Comparison of ENCODE assay signal across 1 cellular context in the genomic region with DNA sequence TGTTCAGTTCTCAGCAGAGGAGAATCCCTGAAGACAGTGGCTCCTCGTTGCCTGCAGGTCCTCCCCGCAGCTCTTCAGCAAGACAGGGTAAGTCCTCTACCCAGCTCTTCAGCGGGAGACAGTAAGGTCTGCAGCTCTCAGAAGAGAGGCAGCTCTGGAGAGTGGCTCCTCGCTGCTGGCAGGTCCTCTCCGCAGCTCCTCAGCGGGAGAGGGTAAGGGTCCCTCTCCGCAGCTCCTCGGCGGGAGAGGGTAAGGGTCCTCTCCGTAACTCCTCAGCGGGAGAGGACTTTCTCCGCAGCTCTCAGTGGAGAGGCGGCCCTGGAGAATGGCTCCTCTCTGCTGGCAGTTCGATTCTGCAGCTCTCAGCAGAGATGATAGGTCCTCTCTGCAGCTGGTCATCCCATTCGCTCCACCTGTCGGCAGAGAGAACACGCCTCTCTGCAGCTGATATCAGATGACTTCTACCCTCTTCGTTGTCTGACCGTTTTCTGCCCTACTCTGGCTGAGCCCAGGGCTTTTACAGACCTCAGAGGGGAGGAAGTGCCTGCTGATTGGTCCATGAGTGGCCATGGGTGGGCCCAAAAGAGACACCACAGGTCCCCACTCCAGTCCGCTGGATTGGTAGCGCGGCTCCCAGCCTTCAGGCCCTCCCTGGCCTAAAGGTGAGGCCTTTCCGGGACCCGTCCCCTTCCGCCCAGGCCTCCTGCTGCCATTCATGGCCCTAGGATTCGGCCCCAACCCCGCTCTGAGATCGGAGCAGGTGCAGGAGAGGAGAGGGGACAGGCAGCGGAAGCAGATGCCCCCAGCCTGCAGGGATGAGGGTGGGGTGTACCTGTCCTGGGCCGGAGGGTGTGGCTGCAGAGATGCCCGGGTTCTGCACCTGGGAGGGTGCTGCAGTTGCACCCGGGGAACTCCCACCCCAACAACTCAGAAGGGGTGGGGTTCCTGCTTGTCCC.
TF ChIP-seq lines count a peak whose summit lies in the region.

No MANE protein-coding gene starts in this region.

TF ChIP-seq in WTC11, 78 proteins besides CTCF, POLR2A, EP300 and RAD21 (continued from another document and continues in another):
- TF ChIP-seq, protein P1, sequence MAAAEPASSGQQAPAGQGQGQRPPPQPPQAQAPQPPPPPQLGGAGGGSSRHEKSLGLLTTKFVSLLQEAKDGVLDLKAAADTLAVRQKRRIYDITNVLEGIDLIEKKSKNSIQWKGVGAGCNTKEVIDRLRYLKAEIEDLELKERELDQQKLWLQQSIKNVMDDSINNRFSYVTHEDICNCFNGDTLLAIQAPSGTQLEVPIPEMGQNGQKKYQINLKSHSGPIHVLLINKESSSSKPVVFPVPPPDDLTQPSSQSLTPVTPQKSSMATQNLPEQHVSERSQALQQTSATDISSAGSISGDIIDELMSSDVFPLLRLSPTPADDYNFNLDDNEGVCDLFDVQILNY (CRISPR knock-in tag; IDR thresholded peaks at IDR 0.05), result no peak; the same call in 1 of the 2 replicates
- TF ChIP-seq, protein P2, sequence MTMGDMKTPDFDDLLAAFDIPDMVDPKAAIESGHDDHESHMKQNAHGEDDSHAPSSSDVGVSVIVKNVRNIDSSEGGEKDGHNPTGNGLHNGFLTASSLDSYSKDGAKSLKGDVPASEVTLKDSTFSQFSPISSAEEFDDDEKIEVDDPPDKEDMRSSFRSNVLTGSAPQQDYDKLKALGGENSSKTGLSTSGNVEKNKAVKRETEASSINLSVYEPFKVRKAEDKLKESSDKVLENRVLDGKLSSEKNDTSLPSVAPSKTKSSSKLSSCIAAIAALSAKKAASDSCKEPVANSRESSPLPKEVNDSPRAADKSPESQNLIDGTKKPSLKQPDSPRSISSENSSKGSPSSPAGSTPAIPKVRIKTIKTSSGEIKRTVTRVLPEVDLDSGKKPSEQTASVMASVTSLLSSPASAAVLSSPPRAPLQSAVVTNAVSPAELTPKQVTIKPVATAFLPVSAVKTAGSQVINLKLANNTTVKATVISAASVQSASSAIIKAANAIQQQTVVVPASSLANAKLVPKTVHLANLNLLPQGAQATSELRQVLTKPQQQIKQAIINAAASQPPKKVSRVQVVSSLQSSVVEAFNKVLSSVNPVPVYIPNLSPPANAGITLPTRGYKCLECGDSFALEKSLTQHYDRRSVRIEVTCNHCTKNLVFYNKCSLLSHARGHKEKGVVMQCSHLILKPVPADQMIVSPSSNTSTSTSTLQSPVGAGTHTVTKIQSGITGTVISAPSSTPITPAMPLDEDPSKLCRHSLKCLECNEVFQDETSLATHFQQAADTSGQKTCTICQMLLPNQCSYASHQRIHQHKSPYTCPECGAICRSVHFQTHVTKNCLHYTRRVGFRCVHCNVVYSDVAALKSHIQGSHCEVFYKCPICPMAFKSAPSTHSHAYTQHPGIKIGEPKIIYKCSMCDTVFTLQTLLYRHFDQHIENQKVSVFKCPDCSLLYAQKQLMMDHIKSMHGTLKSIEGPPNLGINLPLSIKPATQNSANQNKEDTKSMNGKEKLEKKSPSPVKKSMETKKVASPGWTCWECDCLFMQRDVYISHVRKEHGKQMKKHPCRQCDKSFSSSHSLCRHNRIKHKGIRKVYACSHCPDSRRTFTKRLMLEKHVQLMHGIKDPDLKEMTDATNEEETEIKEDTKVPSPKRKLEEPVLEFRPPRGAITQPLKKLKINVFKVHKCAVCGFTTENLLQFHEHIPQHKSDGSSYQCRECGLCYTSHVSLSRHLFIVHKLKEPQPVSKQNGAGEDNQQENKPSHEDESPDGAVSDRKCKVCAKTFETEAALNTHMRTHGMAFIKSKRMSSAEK (CRISPR knock-in tag; IDR thresholded peaks at IDR 0.05; ENCODE audit: borderline replicate concordance), result no peak; the same call in 1 of the 2 replicates
- TF ChIP-seq ZNF121 (CRISPR knock-in tag; IDR thresholded peaks at IDR 0.05) (no peak), MYBL2 (CRISPR knock-in tag; IDR thresholded peaks at IDR 0.05) (peak; percentile 48; the same call in 1 of the 2 replicates), JUN (CRISPR knock-in tag; IDR thresholded peaks at IDR 0.05) (no peak), ZBTB21 (CRISPR knock-in tag; IDR thresholded peaks at IDR 0.05; ENCODE audit: borderline replicate concordance) (no peak), TCF7 (CRISPR knock-in tag; IDR thresholded peaks at IDR 0.05; ENCODE audit: low read depth) (no peak), FOXK1 (CRISPR knock-in tag; IDR thresholded peaks at IDR 0.05) (no peak), CREM (CRISPR knock-in tag; IDR thresholded peaks at IDR 0.05) (no peak), ZNF263 (CRISPR knock-in tag; IDR thresholded peaks at IDR 0.05; ENCODE audit: low read depth) (peak; percentile 67; the same call in 1 of the 2 replicates), SMAD4 (CRISPR knock-in tag; IDR thresholded peaks at IDR 0.05) (no peak), SOX15 (CRISPR knock-in tag; IDR thresholded peaks at IDR 0.05) (no peak), ZNF232 (CRISPR knock-in tag; IDR thresholded peaks at IDR 0.05) (no peak), ELF4 (CRISPR knock-in tag; IDR thresholded peaks at IDR 0.05; ENCODE audit: low read depth) (no peak), KAT7 (CRISPR knock-in tag; IDR thresholded peaks at IDR 0.05; ENCODE audit: borderline replicate concordance) (no peak), ZNF138 (CRISPR knock-in tag; conservative IDR thresholded peaks at IDR 0.05) (no peak), HMGA2 (CRISPR knock-in tag; IDR thresholded peaks at IDR 0.05) (no peak), TP53 (CRISPR knock-in tag; IDR thresholded peaks at IDR 0.05) (no peak), SP1 (CRISPR knock-in tag; conservative IDR thresholded peaks at IDR 0.05) (peak; percentile 85), FOXP1 (CRISPR knock-in tag; IDR thresholded peaks at IDR 0.05; ENCODE audit: borderline replicate concordance) (no peak), RORB (CRISPR knock-in tag; IDR thresholded peaks at IDR 0.05) (no peak), CBFB (CRISPR knock-in tag; IDR thresholded peaks at IDR 0.05; ENCODE audit: low read depth) (0 out of 2 replicates have a peak, but pooled peaks have one; percentile 33), ESRRA (CRISPR knock-in tag; IDR thresholded peaks at IDR 0.05; ENCODE audit: borderline replicate concordance) (no peak)
- TF ChIP-seq, protein P3, sequence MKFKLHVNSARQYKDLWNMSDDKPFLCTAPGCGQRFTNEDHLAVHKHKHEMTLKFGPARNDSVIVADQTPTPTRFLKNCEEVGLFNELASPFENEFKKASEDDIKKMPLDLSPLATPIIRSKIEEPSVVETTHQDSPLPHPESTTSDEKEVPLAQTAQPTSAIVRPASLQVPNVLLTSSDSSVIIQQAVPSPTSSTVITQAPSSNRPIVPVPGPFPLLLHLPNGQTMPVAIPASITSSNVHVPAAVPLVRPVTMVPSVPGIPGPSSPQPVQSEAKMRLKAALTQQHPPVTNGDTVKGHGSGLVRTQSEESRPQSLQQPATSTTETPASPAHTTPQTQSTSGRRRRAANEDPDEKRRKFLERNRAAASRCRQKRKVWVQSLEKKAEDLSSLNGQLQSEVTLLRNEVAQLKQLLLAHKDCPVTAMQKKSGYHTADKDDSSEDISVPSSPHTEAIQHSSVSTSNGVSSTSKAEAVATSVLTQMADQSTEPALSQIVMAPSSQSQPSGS (CRISPR knock-in tag; IDR thresholded peaks at IDR 0.05; ENCODE audit: borderline replicate concordance, low read depth), result no peak
- TF ChIP-seq, protein P4, sequence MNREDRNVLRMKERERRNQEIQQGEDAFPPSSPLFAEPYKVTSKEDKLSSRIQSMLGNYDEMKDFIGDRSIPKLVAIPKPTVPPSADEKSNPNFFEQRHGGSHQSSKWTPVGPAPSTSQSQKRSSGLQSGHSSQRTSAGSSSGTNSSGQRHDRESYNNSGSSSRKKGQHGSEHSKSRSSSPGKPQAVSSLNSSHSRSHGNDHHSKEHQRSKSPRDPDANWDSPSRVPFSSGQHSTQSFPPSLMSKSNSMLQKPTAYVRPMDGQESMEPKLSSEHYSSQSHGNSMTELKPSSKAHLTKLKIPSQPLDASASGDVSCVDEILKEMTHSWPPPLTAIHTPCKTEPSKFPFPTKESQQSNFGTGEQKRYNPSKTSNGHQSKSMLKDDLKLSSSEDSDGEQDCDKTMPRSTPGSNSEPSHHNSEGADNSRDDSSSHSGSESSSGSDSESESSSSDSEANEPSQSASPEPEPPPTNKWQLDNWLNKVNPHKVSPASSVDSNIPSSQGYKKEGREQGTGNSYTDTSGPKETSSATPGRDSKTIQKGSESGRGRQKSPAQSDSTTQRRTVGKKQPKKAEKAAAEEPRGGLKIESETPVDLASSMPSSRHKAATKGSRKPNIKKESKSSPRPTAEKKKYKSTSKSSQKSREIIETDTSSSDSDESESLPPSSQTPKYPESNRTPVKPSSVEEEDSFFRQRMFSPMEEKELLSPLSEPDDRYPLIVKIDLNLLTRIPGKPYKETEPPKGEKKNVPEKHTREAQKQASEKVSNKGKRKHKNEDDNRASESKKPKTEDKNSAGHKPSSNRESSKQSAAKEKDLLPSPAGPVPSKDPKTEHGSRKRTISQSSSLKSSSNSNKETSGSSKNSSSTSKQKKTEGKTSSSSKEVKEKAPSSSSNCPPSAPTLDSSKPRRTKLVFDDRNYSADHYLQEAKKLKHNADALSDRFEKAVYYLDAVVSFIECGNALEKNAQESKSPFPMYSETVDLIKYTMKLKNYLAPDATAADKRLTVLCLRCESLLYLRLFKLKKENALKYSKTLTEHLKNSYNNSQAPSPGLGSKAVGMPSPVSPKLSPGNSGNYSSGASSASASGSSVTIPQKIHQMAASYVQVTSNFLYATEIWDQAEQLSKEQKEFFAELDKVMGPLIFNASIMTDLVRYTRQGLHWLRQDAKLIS (CRISPR knock-in tag; IDR thresholded peaks at IDR 0.05; ENCODE audit: borderline replicate concordance), result no peak
- TF ChIP-seq, protein P5, sequence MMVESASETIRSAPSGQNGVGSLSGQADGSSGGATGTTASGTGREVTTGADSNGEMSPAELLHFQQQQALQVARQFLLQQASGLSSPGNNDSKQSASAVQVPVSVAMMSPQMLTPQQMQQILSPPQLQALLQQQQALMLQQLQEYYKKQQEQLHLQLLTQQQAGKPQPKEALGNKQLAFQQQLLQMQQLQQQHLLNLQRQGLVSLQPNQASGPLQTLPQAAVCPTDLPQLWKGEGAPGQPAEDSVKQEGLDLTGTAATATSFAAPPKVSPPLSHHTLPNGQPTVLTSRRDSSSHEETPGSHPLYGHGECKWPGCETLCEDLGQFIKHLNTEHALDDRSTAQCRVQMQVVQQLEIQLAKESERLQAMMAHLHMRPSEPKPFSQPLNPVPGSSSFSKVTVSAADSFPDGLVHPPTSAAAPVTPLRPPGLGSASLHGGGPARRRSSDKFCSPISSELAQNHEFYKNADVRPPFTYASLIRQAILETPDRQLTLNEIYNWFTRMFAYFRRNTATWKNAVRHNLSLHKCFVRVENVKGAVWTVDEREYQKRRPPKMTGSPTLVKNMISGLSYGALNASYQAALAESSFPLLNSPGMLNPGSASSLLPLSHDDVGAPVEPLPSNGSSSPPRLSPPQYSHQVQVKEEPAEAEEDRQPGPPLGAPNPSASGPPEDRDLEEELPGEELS (CRISPR knock-in tag; IDR thresholded peaks at IDR 0.05), result 0 out of 2 replicates have a peak, but pooled peaks have one; percentile 73
- TF ChIP-seq, protein P6, sequence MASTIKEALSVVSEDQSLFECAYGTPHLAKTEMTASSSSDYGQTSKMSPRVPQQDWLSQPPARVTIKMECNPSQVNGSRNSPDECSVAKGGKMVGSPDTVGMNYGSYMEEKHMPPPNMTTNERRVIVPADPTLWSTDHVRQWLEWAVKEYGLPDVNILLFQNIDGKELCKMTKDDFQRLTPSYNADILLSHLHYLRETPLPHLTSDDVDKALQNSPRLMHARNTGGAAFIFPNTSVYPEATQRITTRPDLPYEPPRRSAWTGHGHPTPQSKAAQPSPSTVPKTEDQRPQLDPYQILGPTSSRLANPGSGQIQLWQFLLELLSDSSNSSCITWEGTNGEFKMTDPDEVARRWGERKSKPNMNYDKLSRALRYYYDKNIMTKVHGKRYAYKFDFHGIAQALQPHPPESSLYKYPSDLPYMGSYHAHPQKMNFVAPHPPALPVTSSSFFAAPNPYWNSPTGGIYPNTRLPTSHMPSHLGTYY (CRISPR knock-in tag; IDR thresholded peaks at IDR 0.05), result no peak
- TF ChIP-seq, protein P7, sequence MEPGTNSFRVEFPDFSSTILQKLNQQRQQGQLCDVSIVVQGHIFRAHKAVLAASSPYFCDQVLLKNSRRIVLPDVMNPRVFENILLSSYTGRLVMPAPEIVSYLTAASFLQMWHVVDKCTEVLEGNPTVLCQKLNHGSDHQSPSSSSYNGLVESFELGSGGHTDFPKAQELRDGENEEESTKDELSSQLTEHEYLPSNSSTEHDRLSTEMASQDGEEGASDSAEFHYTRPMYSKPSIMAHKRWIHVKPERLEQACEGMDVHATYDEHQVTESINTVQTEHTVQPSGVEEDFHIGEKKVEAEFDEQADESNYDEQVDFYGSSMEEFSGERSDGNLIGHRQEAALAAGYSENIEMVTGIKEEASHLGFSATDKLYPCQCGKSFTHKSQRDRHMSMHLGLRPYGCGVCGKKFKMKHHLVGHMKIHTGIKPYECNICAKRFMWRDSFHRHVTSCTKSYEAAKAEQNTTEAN (CRISPR knock-in tag; IDR thresholded peaks at IDR 0.05), result no peak
- TF ChIP-seq, protein P8, sequence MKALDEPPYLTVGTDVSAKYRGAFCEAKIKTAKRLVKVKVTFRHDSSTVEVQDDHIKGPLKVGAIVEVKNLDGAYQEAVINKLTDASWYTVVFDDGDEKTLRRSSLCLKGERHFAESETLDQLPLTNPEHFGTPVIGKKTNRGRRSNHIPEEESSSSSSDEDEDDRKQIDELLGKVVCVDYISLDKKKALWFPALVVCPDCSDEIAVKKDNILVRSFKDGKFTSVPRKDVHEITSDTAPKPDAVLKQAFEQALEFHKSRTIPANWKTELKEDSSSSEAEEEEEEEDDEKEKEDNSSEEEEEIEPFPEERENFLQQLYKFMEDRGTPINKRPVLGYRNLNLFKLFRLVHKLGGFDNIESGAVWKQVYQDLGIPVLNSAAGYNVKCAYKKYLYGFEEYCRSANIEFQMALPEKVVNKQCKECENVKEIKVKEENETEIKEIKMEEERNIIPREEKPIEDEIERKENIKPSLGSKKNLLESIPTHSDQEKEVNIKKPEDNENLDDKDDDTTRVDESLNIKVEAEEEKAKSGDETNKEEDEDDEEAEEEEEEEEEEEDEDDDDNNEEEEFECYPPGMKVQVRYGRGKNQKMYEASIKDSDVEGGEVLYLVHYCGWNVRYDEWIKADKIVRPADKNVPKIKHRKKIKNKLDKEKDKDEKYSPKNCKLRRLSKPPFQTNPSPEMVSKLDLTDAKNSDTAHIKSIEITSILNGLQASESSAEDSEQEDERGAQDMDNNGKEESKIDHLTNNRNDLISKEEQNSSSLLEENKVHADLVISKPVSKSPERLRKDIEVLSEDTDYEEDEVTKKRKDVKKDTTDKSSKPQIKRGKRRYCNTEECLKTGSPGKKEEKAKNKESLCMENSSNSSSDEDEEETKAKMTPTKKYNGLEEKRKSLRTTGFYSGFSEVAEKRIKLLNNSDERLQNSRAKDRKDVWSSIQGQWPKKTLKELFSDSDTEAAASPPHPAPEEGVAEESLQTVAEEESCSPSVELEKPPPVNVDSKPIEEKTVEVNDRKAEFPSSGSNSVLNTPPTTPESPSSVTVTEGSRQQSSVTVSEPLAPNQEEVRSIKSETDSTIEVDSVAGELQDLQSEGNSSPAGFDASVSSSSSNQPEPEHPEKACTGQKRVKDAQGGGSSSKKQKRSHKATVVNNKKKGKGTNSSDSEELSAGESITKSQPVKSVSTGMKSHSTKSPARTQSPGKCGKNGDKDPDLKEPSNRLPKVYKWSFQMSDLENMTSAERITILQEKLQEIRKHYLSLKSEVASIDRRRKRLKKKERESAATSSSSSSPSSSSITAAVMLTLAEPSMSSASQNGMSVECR (CRISPR knock-in tag; IDR thresholded peaks at IDR 0.05; ENCODE audit: borderline replicate concordance), result no peak
- TF ChIP-seq, protein P9, sequence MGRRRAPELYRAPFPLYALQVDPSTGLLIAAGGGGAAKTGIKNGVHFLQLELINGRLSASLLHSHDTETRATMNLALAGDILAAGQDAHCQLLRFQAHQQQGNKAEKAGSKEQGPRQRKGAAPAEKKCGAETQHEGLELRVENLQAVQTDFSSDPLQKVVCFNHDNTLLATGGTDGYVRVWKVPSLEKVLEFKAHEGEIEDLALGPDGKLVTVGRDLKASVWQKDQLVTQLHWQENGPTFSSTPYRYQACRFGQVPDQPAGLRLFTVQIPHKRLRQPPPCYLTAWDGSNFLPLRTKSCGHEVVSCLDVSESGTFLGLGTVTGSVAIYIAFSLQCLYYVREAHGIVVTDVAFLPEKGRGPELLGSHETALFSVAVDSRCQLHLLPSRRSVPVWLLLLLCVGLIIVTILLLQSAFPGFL (CRISPR knock-in tag; IDR thresholded peaks at IDR 0.05; ENCODE audit: borderline replicate concordance), result no peak
